In the genomic region with DNA sequence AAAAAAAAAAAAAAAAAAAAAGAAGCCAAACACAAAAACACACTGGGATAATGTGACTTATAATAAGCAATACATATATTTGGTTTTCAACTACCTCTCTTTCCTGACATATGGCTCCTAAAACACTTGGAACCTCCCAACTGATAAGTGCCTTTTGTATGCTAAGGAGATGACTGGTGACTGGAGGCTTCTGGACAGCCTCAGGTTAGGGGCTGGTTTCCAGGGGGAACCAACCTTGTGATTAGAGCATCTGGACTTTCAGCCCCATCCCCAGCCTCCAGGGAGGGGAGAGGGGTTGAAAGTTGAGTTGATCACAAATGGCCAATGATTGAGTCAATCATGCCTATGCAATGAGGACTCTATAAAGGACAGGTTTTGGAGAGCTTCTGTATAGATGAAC, we compare ENCODE assay signal across 16 cellular contexts.
"Had no signal": no experiment of that assay in that cellular context is flagged by ENCODE, and none has a peak within 500 bp of the region (broad histone marks: within the 10 kb centered on the region; RNA-seq: fewer than 3 reads in every experiment).

No MANE protein-coding gene starts in this region.

- H2AFZ ChIP-seq: neural progenitor cell had no signal

- H3K27me3 Mint-ChIP-seq: progenitor cell of endocrine pancreas had no signal

- H3K9ac ChIP-seq: neural progenitor cell had no signal

- H3K27ac ChIP-seq: foreskin keratinocyte, neural progenitor cell, pancreas had no signal

- H3K4me1 ChIP-seq: foreskin keratinocyte, neural progenitor cell, pancreas had no signal

- H3K27ac Mint-ChIP-seq: naive thymus-derived CD8-positive, alpha-beta T cell; neural progenitor cell; progenitor cell of endocrine pancreas had no signal

- H3K4me2 ChIP-seq: neural progenitor cell, smooth muscle cell had no signal

- H3K9me3 Mint-ChIP-seq: naive thymus-derived CD8-positive, alpha-beta T cell; neural progenitor cell had no signal

- H3K4me3 ChIP-seq: mucosa of descending colon, neural progenitor cell, pancreas, smooth muscle cell had no signal

- ATAC-seq: foreskin keratinocyte; mucosa of descending colon; naive thymus-derived CD8-positive, alpha-beta T cell; right cardiac atrium had no signal

- H3K36me3 ChIP-seq: neural progenitor cell, pancreas had no signal

- H3K36me3 Mint-ChIP-seq: naive thymus-derived CD8-positive, alpha-beta T cell had no signal

- H3K4me3 Mint-ChIP-seq: naive thymus-derived CD8-positive, alpha-beta T cell; neural progenitor cell had no signal

- H3K27me3 ChIP-seq: neural progenitor cell, pancreas had no signal

- FAIRE-seq: colon, pancreas had no signal

- DNase-seq: dermis blood vessel endothelial cell; foreskin keratinocyte; head of caudate nucleus; hippocampal formation; kidney glomerular epithelial cell; mucosa of descending colon; naive thymus-derived CD8-positive, alpha-beta T cell; occipital lobe; pancreas; right cardiac atrium; stimulated activated CD4-positive, alpha-beta T cell treated with anti-CD3 and anti-CD28 coated beads, Interleukin-2, amount 100 ng/mL, for 48 hours; stimulated activated naive CD4-positive, alpha-beta T cell treated with Interleukin-2 at 50 U/mL for 16 hours had no signal
